1 cellular context compared by ENCODE assay signal in genomic region chr22:40469181-40469580, GRCh38.
TF ChIP-seq lines count a peak whose summit lies in the region.

No MANE protein-coding gene starts in this region.

TF ChIP-seq in GM23338, 12 proteins besides CTCF, POLR2A, EP300 and RAD21 (continued from another document):
- TF ChIP-seq ZNF331 (CRISPR knock-in tag; IDR thresholded peaks at IDR 0.05; ENCODE audit: low read depth) (no peak), NANOG (IDR thresholded peaks at IDR 0.05; ENCODE audit: borderline replicate concordance) (no peak), JUNB (IDR thresholded peaks at IDR 0.05; ENCODE audit: unreplicated experiment) (no peak), EZH2 (IDR thresholded peaks at IDR 0.05; ENCODE audit: low read depth, unreplicated experiment) (no peak), STAT1 (IDR thresholded peaks at IDR 0.05; ENCODE audit: unreplicated experiment) (no peak), POLR2AphosphoS5 (IDR thresholded peaks at IDR 0.05; ENCODE audit: low read depth) (no peak), EZH2phosphoT487 (IDR thresholded peaks at IDR 0.05; ENCODE audit: unreplicated experiment) (no peak), ZNF114 (CRISPR knock-in tag; IDR thresholded peaks at IDR 0.05) (no peak)
- TF ChIP-seq, protein P1, sequence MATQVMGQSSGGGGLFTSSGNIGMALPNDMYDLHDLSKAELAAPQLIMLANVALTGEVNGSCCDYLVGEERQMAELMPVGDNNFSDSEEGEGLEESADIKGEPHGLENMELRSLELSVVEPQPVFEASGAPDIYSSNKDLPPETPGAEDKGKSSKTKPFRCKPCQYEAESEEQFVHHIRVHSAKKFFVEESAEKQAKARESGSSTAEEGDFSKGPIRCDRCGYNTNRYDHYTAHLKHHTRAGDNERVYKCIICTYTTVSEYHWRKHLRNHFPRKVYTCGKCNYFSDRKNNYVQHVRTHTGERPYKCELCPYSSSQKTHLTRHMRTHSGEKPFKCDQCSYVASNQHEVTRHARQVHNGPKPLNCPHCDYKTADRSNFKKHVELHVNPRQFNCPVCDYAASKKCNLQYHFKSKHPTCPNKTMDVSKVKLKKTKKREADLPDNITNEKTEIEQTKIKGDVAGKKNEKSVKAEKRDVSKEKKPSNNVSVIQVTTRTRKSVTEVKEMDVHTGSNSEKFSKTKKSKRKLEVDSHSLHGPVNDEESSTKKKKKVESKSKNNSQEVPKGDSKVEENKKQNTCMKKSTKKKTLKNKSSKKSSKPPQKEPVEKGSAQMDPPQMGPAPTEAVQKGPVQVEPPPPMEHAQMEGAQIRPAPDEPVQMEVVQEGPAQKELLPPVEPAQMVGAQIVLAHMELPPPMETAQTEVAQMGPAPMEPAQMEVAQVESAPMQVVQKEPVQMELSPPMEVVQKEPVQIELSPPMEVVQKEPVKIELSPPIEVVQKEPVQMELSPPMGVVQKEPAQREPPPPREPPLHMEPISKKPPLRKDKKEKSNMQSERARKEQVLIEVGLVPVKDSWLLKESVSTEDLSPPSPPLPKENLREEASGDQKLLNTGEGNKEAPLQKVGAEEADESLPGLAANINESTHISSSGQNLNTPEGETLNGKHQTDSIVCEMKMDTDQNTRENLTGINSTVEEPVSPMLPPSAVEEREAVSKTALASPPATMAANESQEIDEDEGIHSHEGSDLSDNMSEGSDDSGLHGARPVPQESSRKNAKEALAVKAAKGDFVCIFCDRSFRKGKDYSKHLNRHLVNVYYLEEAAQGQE (IDR thresholded peaks at IDR 0.05; ENCODE audit: unreplicated experiment), result no peak
